In genomic region chr3:177824190-177824786, GRCh38 we compare ENCODE assay signal across 1 cellular context.
TF ChIP-seq lines count a peak whose summit lies in the region.

No MANE protein-coding gene starts in this region.

TF ChIP-seq in HepG2, 621 proteins besides CTCF, POLR2A, EP300 and RAD21 (continued from another document):
- TF ChIP-seq ZNF574 (CRISPR knock-in tag; IDR thresholded peaks at IDR 0.05), result 0 out of 2 replicates have a peak, but pooled peaks have one; percentile 66
TF ChIP-seq in HepG2: peak in this region for 247.
